Comparison of ENCODE assay signal across 8 cellular contexts in the genomic region with DNA sequence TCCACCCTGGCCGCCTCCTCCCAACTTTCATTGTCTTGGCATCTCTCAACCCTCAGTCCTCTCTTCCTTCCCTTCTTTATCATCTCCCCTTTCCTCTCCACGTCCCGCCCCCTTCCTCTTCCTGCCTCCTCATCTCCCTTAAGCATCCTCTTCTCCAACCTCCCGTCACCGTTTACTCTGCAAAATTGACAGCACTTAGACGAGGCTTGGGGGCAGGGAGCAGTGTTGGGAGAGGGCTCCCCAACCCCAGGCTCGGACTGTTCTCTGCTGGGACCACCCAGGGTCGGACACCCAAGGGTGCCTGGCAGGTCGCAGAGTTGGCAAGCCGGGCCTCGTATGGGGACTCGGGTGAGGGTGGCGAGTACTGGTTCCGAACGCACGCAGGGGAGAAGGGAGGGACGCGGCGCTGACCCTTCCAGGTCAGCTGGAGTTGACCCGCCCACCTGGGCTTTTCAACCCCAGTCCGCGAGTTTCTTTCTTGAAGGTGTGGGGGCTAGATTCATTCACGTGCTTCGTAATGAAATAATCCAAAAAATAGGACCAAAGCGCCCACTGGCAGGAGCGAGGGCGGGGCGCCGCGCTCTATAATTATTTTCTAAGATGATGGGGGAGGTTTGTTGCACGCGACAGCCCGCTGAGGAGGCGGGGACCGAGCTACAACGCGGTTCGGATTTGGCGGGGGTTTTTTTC. TPM values are rescaled to one million over a fixed set of nuclear protein-coding genes. Genes with fewer than 3 reads are reported as not detected.
DNase-seq lines count a peak whose midpoint lies in the region; ATAC-seq and TF ChIP-seq lines count a peak whose summit lies in the region.

No MANE protein-coding gene starts in this region.

- peaks cover 24% of the 10 kb centered on the region for H3K36me3 Mint-ChIP-seq in central memory CD8-positive, alpha-beta T cell (ENCODE audit: insufficient read depth)

- H3K79me1 ChIP-seq in mesenchymal stem cell (replicated peaks; ENCODE audit: low read length, poor library complexity, severe bottlenecking), result peaks cover 10% of the 10 kb centered on the region

- H3K36me3 ChIP-seq in Panc1 (ENCODE audit: control insufficient read depth, insufficient read depth, low read length) (peaks cover 5% of the 10 kb centered on the region), mesenchymal stem cell (ENCODE audit: control insufficient read depth in 1 of 2, insufficient read depth in 2 of 2, low read depth in 1 of 2, low read length in 2 of 2) (peaks cover 19 to 25% of the 10 kb centered on the region in 2 experiments), thyroid gland (peaks cover 0 to 5% of the 10 kb centered on the region in 2 donors)

- no peaks in the 10 kb centered on the region for H3K27me3 Mint-ChIP-seq in central memory CD8-positive, alpha-beta T cell

- in situ Hi-C loops in Panc1 (cut with HindIII; ENCODE audit: low pct_unique_long_range_greater_than_20kb, low sequenced_read_pairs), result no loop called here

- H3K27ac ChIP-seq in Panc1 (ENCODE audit: low read length) (peak overlapping the region; percentile 97), mesenchymal stem cell (ENCODE audit: low read length, poor library complexity, severe bottlenecking) (peak overlapping the region; percentile 89), thyroid gland (peak overlapping the region; percentile 57 to 98 (median 90))

- WGBS in mesenchymal stem cell, result 6% methylated on average over 33 of the region's 39 CpGs
- WGBS in thyroid gland, 2 donors, result 8% methylated on average over 37 to 38 of the region's 39 CpGs

- ATAC-seq in Panc1, result no peak
- peak; percentile 7 for ATAC-seq in central memory CD8-positive, alpha-beta T cell (replicated peaks; ENCODE audit: extremely low read depth, poor library complexity, severe bottlenecking)

- no TSS peak for BruUV-seq in Panc1 (replicated peaks; lab: Mats Ljungman, UMichigan)

- H3K18ac ChIP-seq in mesenchymal stem cell (ENCODE audit: low read depth in 1 of 2, low read length in 2 of 2), result peak overlapping the region in 1 of 2 experiments; percentile 74

- POLR2A ChIA-PET in Panc1 (lab: Charles Lee), result interaction anchor here (0.6 kb wide), 1 partner anchor 114 kb away, joined by 17 read pairs; no protein-coding TSS in a partner anchor

- H3K4me1 ChIP-seq in Panc1 (ENCODE audit: control insufficient read depth, insufficient read depth, low read length) (peaks cover 61% of the 10 kb centered on the region), mesenchymal stem cell (ENCODE audit: control insufficient read depth, insufficient read depth, low read depth, low read length) (peaks cover 50% of the 10 kb centered on the region), thyroid gland (peaks cover 38 to 59% of the 10 kb centered on the region in 2 donors)

- no peak overlapping the region for H3K14ac ChIP-seq in mesenchymal stem cell (ENCODE audit: low read length in 2 of 2)

- peak overlapping the region; percentile 90 for H3K4me2 ChIP-seq in mesenchymal stem cell (ENCODE audit: low read length, poor library complexity, severe bottlenecking)

- H3K9me3 ChIP-seq in Panc1 (ENCODE audit: control insufficient read depth, insufficient read depth, low read depth, low read length) (no peaks in the 10 kb centered on the region), mesenchymal stem cell (ENCODE audit: control insufficient read depth, low read length) (no peaks in the 10 kb centered on the region), thyroid gland (no peaks in the 10 kb centered on the region)

- H2BK5ac ChIP-seq in mesenchymal stem cell (ENCODE audit: low read depth, low read length, poor library complexity, severe bottlenecking), result no peak overlapping the region

- intact Hi-C loops in Panc1 (cut with micrococcal nuclease; ENCODE audit: unreplicated experiment), result loop anchor here (10.0 kb wide), 1 partner anchor 120 kb away; no protein-coding TSS in a partner anchor
- intact Hi-C loops in thyroid gland (cut with DNase I), result loop anchor here (5.0 to 10.0 kb wide), 2 partner anchors 110 to 113 kb away; a partner anchor contains a TSS

- no peak overlapping the region for H2BK120ac ChIP-seq in mesenchymal stem cell (ENCODE audit: low read depth, low read length)

- H3K4me1 Mint-ChIP-seq in central memory CD8-positive, alpha-beta T cell, result peaks cover 72% of the 10 kb centered on the region

- H3K4me3 Mint-ChIP-seq in central memory CD8-positive, alpha-beta T cell, result peak overlapping the region; percentile 87

- peak overlapping the region; percentile 45 for H4K91ac ChIP-seq in mesenchymal stem cell (ENCODE audit: low read length)

- peak overlapping the region in 1 of 2 experiments; percentile 34 for H3K23ac ChIP-seq in mesenchymal stem cell (ENCODE audit: low read length in 2 of 2)

- H3K4me3 ChIP-seq in Panc1 (ENCODE audit: low read depth in 2 of 2, low read length in 2 of 2) (peak overlapping the region; percentile 86 to 92), mesenchymal stem cell (ENCODE audit: insufficient read depth in 1 of 2, low read depth in 1 of 2, low read length in 2 of 2) (peak overlapping the region; percentile 44 to 90), thyroid gland (replicated peaks in 1 of 3) (peak overlapping the region in 1 of 3 donors; percentile 55)

- peak overlapping the region; percentile 86 for H3K27ac Mint-ChIP-seq in central memory CD8-positive, alpha-beta T cell (ENCODE audit: low read depth)

- H4K8ac ChIP-seq in mesenchymal stem cell (ENCODE audit: low read length), result peak overlapping the region; percentile 75

- H2BK15ac ChIP-seq in mesenchymal stem cell (ENCODE audit: low read depth, poor library complexity, severe bottlenecking), result no peak overlapping the region

- DNase-seq in NCI-H1436 (lab: John Stamatoyannopoulos, UW), result peak; percentile 56
- no peak for DNase-seq in NCI-H1436 treated with DMSO at 0.1 percent for 48 hours (lab: John Stamatoyannopoulos, UW)
- no peak for DNase-seq in Panc1 (ENCODE audit: low read depth, low spot score)
- no peak for DNase-seq in central memory CD8-positive, alpha-beta T cell (ENCODE audit: low spot score in 2 of 2)
- peak; percentile 13 for DNase-seq in mesenchymal stem cell
- DNase-seq in thyroid gland, result peak; percentile 34 to 54
- no peak for DNase-seq in cortex of kidney (lab: John Stamatoyannopoulos, UW)
- no peak for DNase-seq in dermis blood vessel endothelial cell

- H3K4ac ChIP-seq in mesenchymal stem cell (ENCODE audit: low read depth in 1 of 2, low read length in 2 of 2), result peak overlapping the region; percentile 57 to 74

- H2AK5ac ChIP-seq in mesenchymal stem cell (ENCODE audit: low read length, severe bottlenecking), result no peak overlapping the region

- peak overlapping the region; percentile 93 for H3K9ac ChIP-seq in mesenchymal stem cell (ENCODE audit: low read length)

- H3K27me3 ChIP-seq in Panc1 (ENCODE audit: control insufficient read depth, insufficient read depth, low read length), result no peaks in the 10 kb centered on the region
- H3K27me3 ChIP-seq in mesenchymal stem cell (ENCODE audit: control insufficient read depth in 1 of 2, insufficient read depth in 1 of 2, low read length in 2 of 2), result no peaks in the 10 kb centered on the region
- no peaks in the 10 kb centered on the region for H3K27me3 ChIP-seq in thyroid gland

- no peak for TF ChIP-seq POLR2A in thyroid gland (IDR thresholded peaks at IDR 0.05)

- CTCF ChIA-PET in Panc1 (lab: Charles Lee), result interaction anchor here (0.7 to 1.7 kb wide), 4 partner anchors 7 to 180 kb away, joined by 3 to 20 read pairs (median 4); no protein-coding TSS in a partner anchor

- peak overlapping the region in 1 of 2 experiments; percentile 80 for H2BK12ac ChIP-seq in mesenchymal stem cell (ENCODE audit: low read length in 2 of 2)

- peak overlapping the region; percentile 47 for H2AFZ ChIP-seq in mesenchymal stem cell (ENCODE audit: low read depth, low read length)

- H3K9me3 Mint-ChIP-seq in central memory CD8-positive, alpha-beta T cell, result no peaks in the 10 kb centered on the region

- TF ChIP-seq CTCF in Panc1 (IDR thresholded peaks at IDR 0.05), result no peak
- no peak for TF ChIP-seq CTCF in thyroid gland (IDR thresholded peaks at IDR 0.05)

RNA-seq across cellular contexts. Expression of a gene that starts 0.8 kb away (rescaled TPM):
- 42.5 TPM for total RNA-seq in Panc1 (2021; ENCODE audit: unreplicated experiment)
- 41.6 TPM for polyA plus RNA-seq in Panc1 (2012; ENCODE audit: insufficient read length)
- polyA plus RNA-seq in mesenchymal stem cell (2013, experiment 1 of 2), result 16.9 TPM
- 17.5 TPM for polyA plus RNA-seq in mesenchymal stem cell (2013, experiment 2 of 2)
- 10 to 100 TPM; 38.2 to 75.0 (median 55.2) TPM for total RNA-seq in thyroid gland
- 23.5 and 30.1 TPM in 2 replicates for total RNA-seq in dermis blood vessel endothelial cell

RNA-seq across cellular contexts. Expression of a gene that starts 3.2 kb away (rescaled TPM):
- total RNA-seq in Panc1 (2021; ENCODE audit: unreplicated experiment) (9.7 TPM), thyroid gland (1 to 10 TPM in 3 of 4 donors, under 1 TPM in 1; 0.89 to 4.0 (median 2.4) TPM), dermis blood vessel endothelial cell (0.68 TPM in 1 of 2 replicates, not detected in the other)
- polyA plus RNA-seq in Panc1 (2012; ENCODE audit: insufficient read length), result 7.7 TPM
- polyA plus RNA-seq in mesenchymal stem cell (2013, experiment 1 of 2), result 3.8 TPM
- polyA plus RNA-seq in mesenchymal stem cell (2013, experiment 2 of 2), result 4.1 TPM

RNA-seq across cellular contexts. Expression of a gene that starts 5.1 kb away (rescaled TPM):
- 107 TPM for total RNA-seq in Panc1 (2021; ENCODE audit: unreplicated experiment)
- polyA plus RNA-seq in Panc1 (2012; ENCODE audit: insufficient read length), result 210 TPM
- 148 TPM for polyA plus RNA-seq in mesenchymal stem cell (2013, experiment 1 of 2)
- 142 TPM for polyA plus RNA-seq in mesenchymal stem cell (2013, experiment 2 of 2)
- total RNA-seq in thyroid gland, result 100 to 1,000 TPM in 1 of 4 donors, 10 to 100 TPM in 3; 70.1 to 127 (median 90.6) TPM
- 222 and 262 TPM in 2 replicates for total RNA-seq in dermis blood vessel endothelial cell

RNA-seq across cellular contexts. Expression of a gene that starts 8.8 kb away (rescaled TPM):
- total RNA-seq in Panc1 (2021; ENCODE audit: unreplicated experiment) (426 TPM), thyroid gland (100 to 1,000 TPM in 2 of 4 donors, 10 to 100 TPM in 2; 80.4 to 132 (median 107) TPM), dermis blood vessel endothelial cell (130 and 265 TPM in 2 replicates)
- 591 TPM for polyA plus RNA-seq in Panc1 (2012; ENCODE audit: insufficient read length)
- polyA plus RNA-seq in mesenchymal stem cell (2013, experiment 1 of 2), result 89.1 TPM
- polyA plus RNA-seq in mesenchymal stem cell (2013, experiment 2 of 2), result 90.3 TPM

RNA-seq across cellular contexts. Expression of a gene that starts 24.6 kb away (rescaled TPM):
- total RNA-seq in Panc1 (2021; ENCODE audit: unreplicated experiment) (111 TPM), thyroid gland (10 to 100 TPM; 38.4 to 68.6 (median 57.2) TPM), dermis blood vessel endothelial cell (26.7 and 76.9 TPM in 2 replicates)
- 82.0 TPM for polyA plus RNA-seq in Panc1 (2012; ENCODE audit: insufficient read length)
- 8.5 TPM for polyA plus RNA-seq in mesenchymal stem cell (2013, experiment 1 of 2)
- polyA plus RNA-seq in mesenchymal stem cell (2013, experiment 2 of 2), result 8.1 TPM

Comparison
In these comparisons a context has a peak if more than half of its experiments do, and no peak if none do; other contexts are left out.
1. DNase-seq: peak in NCI-H1436 (single experiment), mesenchymal stem cell (single experiment) and thyroid gland (2 of 2); none in NCI-H1436 treated with DMSO at 0.1 percent for 48 hours (single experiment), Panc1 (single experiment), central memory CD8-positive, alpha-beta T cell (0 of 2), cortex of kidney (single experiment) and dermis blood vessel endothelial cell (single experiment).
2. Peak in every context shown above with its lines, with median percentiles within 50 percentile points of each other: H3K27ac ChIP-seq.